1 cellular context compared by ENCODE assay signal in the genomic region with DNA sequence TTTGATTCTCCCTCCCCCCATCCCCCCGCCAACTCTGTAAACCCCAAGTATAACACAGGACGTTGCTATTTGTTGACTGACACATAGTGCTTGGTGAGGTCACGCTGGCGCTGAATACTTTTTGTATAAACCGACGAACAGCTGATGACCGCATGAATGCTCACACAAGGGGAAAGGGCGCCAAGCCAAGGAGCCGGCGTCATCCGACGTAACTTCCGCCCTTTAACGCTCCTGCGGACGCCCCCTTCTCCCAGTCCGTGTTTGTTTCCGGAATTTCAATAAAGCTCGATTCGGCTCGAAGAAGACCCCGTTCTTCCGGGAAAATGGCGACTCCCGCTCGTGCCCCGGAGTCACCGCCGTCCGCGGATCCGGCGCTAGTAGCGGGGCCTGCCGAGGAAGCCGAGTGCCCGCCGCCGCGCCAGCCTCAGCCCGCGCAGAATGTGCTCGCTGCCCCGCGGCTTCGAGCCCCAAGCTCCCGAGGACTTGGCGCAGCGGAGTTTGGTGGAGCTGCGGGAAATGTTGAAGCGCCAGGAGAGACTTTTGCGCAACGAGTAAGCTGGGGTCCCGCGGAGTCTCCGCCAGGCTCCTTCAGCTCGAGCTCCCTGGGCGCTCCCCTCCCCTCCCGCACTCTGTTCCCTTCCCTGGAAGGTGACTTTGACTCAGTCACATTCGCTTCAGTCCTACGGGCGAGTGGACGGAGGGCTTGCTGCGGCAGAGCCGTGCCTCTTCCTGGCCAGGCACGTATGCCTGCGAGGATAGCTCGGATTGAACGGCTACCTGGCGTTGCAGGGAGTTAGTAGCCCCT.
TF ChIP-seq lines count a peak whose summit lies in the region.

A gene (plus strand): TSS at position 310 of the 805 bp plus-strand sequence. CDS start 129 bp downstream, at position 439.

TF ChIP-seq in SK-N-SH, 30 proteins besides CTCF, POLR2A, EP300 and RAD21 (continued from another document):
- TF ChIP-seq FOXM1 (IDR thresholded peaks at IDR 0.05; ENCODE audit: low read depth) (no peak), RXRA (IDR thresholded peaks at IDR 0.05; ENCODE audit: borderline replicate concordance, low read depth) (peak; percentile 16; the same call in 1 of the 2 replicates), GABPA (IDR thresholded peaks at IDR 0.05; ENCODE audit: low read depth) (peak; percentile 91), YY1 (IDR thresholded peaks at IDR 0.05; ENCODE audit: low read depth) (peak; percentile 96), TAF1 (IDR thresholded peaks at IDR 0.05; ENCODE audit: borderline replicate concordance, low read depth, low read length) (peak; percentile 85), TEAD4 (IDR thresholded peaks at IDR 0.05; ENCODE audit: borderline replicate concordance, insufficient read depth) (no peak), NFIC (IDR thresholded peaks at IDR 0.05; ENCODE audit: borderline replicate concordance) (peak; percentile 90), SIN3A (IDR thresholded peaks at IDR 0.05; ENCODE audit: borderline replicate concordance, low read depth, low read length) (peak; percentile 86; the same call in 1 of the 2 replicates), MEF2A (IDR thresholded peaks at IDR 0.05; ENCODE audit: borderline replicate concordance, low read depth) (no peak)
- TF ChIP-seq, protein P1, sequence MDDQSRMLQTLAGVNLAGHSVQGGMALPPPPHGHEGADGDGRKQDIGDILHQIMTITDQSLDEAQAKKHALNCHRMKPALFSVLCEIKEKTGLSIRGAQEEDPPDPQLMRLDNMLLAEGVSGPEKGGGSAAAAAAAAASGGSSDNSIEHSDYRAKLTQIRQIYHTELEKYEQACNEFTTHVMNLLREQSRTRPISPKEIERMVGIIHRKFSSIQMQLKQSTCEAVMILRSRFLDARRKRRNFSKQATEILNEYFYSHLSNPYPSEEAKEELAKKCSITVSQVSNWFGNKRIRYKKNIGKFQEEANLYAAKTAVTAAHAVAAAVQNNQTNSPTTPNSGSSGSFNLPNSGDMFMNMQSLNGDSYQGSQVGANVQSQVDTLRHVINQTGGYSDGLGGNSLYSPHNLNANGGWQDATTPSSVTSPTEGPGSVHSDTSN (IDR thresholded peaks at IDR 0.05) = peak; percentile 72
- TF ChIP-seq, protein P2, sequence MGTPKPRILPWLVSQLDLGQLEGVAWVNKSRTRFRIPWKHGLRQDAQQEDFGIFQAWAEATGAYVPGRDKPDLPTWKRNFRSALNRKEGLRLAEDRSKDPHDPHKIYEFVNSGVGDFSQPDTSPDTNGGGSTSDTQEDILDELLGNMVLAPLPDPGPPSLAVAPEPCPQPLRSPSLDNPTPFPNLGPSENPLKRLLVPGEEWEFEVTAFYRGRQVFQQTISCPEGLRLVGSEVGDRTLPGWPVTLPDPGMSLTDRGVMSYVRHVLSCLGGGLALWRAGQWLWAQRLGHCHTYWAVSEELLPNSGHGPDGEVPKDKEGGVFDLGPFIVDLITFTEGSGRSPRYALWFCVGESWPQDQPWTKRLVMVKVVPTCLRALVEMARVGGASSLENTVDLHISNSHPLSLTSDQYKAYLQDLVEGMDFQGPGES (IDR thresholded peaks at IDR 0.05; ENCODE audit: low read depth, low read length) = no peak
- TF ChIP-seq, protein P3, sequence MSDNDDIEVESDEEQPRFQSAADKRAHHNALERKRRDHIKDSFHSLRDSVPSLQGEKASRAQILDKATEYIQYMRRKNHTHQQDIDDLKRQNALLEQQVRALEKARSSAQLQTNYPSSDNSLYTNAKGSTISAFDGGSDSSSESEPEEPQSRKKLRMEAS (IDR thresholded peaks at IDR 0.05; ENCODE audit: low read depth) = peak; percentile 93
- TF ChIP-seq, protein P4, sequence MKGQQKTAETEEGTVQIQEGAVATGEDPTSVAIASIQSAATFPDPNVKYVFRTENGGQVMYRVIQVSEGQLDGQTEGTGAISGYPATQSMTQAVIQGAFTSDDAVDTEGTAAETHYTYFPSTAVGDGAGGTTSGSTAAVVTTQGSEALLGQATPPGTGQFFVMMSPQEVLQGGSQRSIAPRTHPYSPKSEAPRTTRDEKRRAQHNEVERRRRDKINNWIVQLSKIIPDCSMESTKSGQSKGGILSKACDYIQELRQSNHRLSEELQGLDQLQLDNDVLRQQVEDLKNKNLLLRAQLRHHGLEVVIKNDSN (IDR thresholded peaks at IDR 0.05; ENCODE audit: borderline replicate concordance, low read depth) = peak; percentile 21; the same call in 1 of the 2 replicates
TF ChIP-seq in SK-N-SH: peak in this region for 16.
